In genomic region chr5:2217219-2217618, GRCh38 we compare ENCODE assay signal across 34 cellular contexts.
"Had no signal": no experiment of that assay in that cellular context is flagged by ENCODE, and none has a peak within 500 bp of the region (broad histone marks: within the 10 kb centered on the region; RNA-seq: fewer than 3 reads in every experiment).

No MANE protein-coding gene starts in this region.

- H3K9me3 ChIP-seq: Peyer's patch had no signal

- H3K27me3 ChIP-seq: brain microvascular endothelial cell, Peyer's patch had no signal

- H3K27ac ChIP-seq: brain microvascular endothelial cell, Peyer's patch, RWPE1, WERI-Rb-1 had no signal

- H3K4me3 ChIP-seq: K562, Peyer's patch had no signal

- H3K4me1 ChIP-seq: Peyer's patch had no signal

- DNase-seq: activated CD4-positive, alpha-beta T cell treated with anti-CD3 and anti-CD28 coated beads for 1 hour; activated CD4-positive, alpha-beta T cell treated with anti-CD3 and anti-CD28 coated beads for 48 hours; activated CD4-positive, alpha-beta T cell treated with anti-CD3 and anti-CD28 coated beads, Interleukin-2, amount 50 U/mL, for 4 hours; activated CD4-positive, CD25-positive, alpha-beta regulatory T cell; activated CD8-positive, alpha-beta T cell treated with anti-CD3 and anti-CD28 coated beads for 36 hours; activated effector memory CD4-positive, alpha-beta T cell treated with anti-CD3 and anti-CD28 coated beads, Interleukin-2, amount 50 U/mL, for 16 hours; activated naive CD4-positive, alpha-beta T cell; activated naive CD4-positive, alpha-beta T cell treated with anti-CD3 and anti-CD28 coated beads, Interleukin-2, amount 50 U/mL, for 16 hours; activated naive CD8-positive, alpha-beta T cell treated with anti-CD3 and anti-CD28 coated beads for 36 hours; activated T-cell treated with anti-CD3 and anti-CD28 coated beads, Interleukin-2, amount 50 U/mL, for 1 hour; activated T-cell treated with anti-CD3 and anti-CD28 coated beads, Interleukin-2, amount 50 U/mL, for 72 hours; amniotic stem cell; aorta; brain microvascular endothelial cell; central memory CD4-positive, alpha-beta T cell; IMR-90; NCI-H1417; NCI-H146; NCI-H187; NCI-H2081 treated with DMSO at 0.1 percent for 48 hours; NCI-H345; NCI-H524 treated with DMSO at 0.1 percent for 48 hours; NCI-H774; PC-3; Peyer's patch; SW 1271; T-helper 1 cell; T-helper 2 cell; T-helper 9 cell; WERI-Rb-1 had no signal

- H3K36me3 ChIP-seq: brain microvascular endothelial cell, Peyer's patch, WERI-Rb-1 had no signal

- ATAC-seq: activated CD8-positive, alpha-beta T cell treated with anti-CD3 and anti-CD28 coated beads for 36 hours; activated T-cell treated with anti-CD3 and anti-CD28 coated beads, Interleukin-2, amount 50 U/mL, for 72 hours; activated T-helper 17 cell treated with anti-CD3 and anti-CD28 coated beads, Interleukin-2, amount 50 U/mL, for 72 hours; K562; PC-3; Right ventricle myocardium inferior had no signal

- FAIRE-seq: K562 had no signal
